12 cellular contexts compared by ENCODE assay signal in the genomic region with DNA sequence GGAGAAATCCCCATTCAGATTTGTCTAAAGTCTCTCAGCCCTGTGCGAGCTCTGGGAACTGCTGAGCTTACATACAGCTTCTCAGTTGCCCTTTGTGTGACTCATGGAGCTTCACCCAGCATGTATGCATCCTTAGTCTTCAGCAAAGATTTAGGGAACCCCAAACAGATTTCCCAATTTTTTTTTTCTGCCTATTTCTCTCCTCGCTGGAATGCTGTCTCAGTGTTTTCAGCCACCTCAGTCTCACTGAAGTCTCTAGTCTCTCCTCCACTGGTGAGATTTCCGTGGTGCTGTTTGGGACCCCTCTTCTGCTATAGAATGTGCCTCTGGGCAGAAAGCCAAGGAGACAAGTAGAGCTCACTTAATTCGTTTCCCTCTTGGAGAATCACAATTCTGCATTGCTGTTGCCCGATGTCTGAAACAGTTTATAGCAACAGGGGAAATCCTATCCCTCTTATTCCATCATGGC. TPM values are rescaled to one million over a fixed set of nuclear protein-coding genes. Genes with fewer than 3 reads are reported as not detected.
A peak's percentile ranks its signal among the peaks of the same experiment; 100 is the strongest.
DNase-seq lines count a peak whose midpoint lies in the region; ATAC-seq, FAIRE-seq and TF ChIP-seq lines count a peak whose summit lies in the region.
"Had no signal": no experiment of that assay in that cellular context is flagged by ENCODE, and none has a peak within 500 bp of the region (broad histone marks: within the 10 kb centered on the region; RNA-seq: fewer than 3 reads in every experiment).

No MANE protein-coding gene starts in this region.

- TF ChIP-seq CTCF in AG04450 (IDR thresholded peaks at IDR 0.05; ENCODE audit: low read depth, low read length) = no peak

- WGBS in HUES64 = 87% methylated on average over 5 of the region's 5 CpGs

- H3K4me3 ChIP-seq in AG04450 (ENCODE audit: low read depth, low read length) = peak overlapping the region; percentile 18
- H3K4me3 ChIP-seq in HUES64 (ENCODE audit: low read length) = no peak overlapping the region
- H3K4me3 ChIP-seq in adipocyte (ENCODE audit: low read length) = no peak overlapping the region

- H3K9me3 ChIP-seq in AG04450 (ENCODE audit: control insufficient read depth, insufficient read depth, low read length) = peaks cover 7% of the 10 kb centered on the region; the same call in 1 of the 2 replicates
- H3K9me3 ChIP-seq in HUES64 (ENCODE audit: insufficient read depth, low read depth, low read length) = no peaks in the 10 kb centered on the region
- H3K9me3 ChIP-seq in adipocyte (ENCODE audit: control insufficient read depth, low read length) = no peaks in the 10 kb centered on the region

- H3K27me3 ChIP-seq in AG04450 (ENCODE audit: control insufficient read depth, insufficient read depth, low read length) (no peaks in the 10 kb centered on the region), HUES64 (ENCODE audit: insufficient read depth, low read length) (no peaks in the 10 kb centered on the region), adipocyte (replicated peaks; ENCODE audit: control insufficient read depth, insufficient read depth, low read length) (no peaks in the 10 kb centered on the region)

- FAIRE-seq in RCC 7860 (lab: Jason Lieb, UNC) = no peak
- FAIRE-seq: kidney, small intestine had no signal

- H3K9ac ChIP-seq in HUES64 (ENCODE audit: low read depth, low read length) (0 out of 2 replicates have a peak overlapping the region, but pooled peaks have one; percentile 3), adipocyte (ENCODE audit: low read length) (no peak overlapping the region)

- DNase-seq in AG04450 (ENCODE audit: low read depth, low spot score) (peak; percentile 55), adipocyte (ENCODE audit: low read depth) (peak; percentile 73), hepatic stellate cell (ENCODE audit: low spot score) (peak; percentile 45), T-helper 9 cell (no peak), RCC 7860 (ENCODE audit: low spot score) (no peak)
- DNase-seq: activated CD4-positive, alpha-beta T cell treated with anti-CD3 and anti-CD28 coated beads for 4 hours; CD4-positive, alpha-beta memory T cell; kidney; small intestine had no signal

- peaks cover 4% of the 10 kb centered on the region for H3K36me3 ChIP-seq in HUES64 (ENCODE audit: insufficient read depth, low read length)
- peaks cover 15% of the 10 kb centered on the region for H3K36me3 ChIP-seq in adipocyte (ENCODE audit: control insufficient read depth, insufficient read depth, low read length, severe bottlenecking)

- CTCF ChIA-PET in AG04450 (lab: Charles Lee) = interaction anchor here (0.5 to 1.6 kb wide), 3 partner anchors 32 to 112 kb away, joined by 3 to 6 read pairs (median 4); partner anchors contain the start of gene KPNA6

- ATAC-seq in GM18870 (IDR thresholded peaks at IDR 0.05; ENCODE audit: unreplicated experiment) = no peak
- ATAC-seq in GM18519 (IDR thresholded peaks at IDR 0.05; ENCODE audit: low FRiP score, unreplicated experiment) = no peak

- POLR2A ChIA-PET in AG04450 (lab: Yijun Ruan, JAX) = interaction anchor here (0.6 to 1.4 kb wide), 5 partner anchors 18 to 78 kb away, joined by 3 to 6 read pairs (median 3); partner anchors contain the start of genes TMEM39B and TXLNA

- peak overlapping the region; percentile 55 for H3K27ac ChIP-seq in AG04450 (ENCODE audit: low read depth, low read length)
- no peak overlapping the region for H3K27ac ChIP-seq in HUES64 (ENCODE audit: low read depth, low read length)

- H3K4me1 ChIP-seq in HUES64 (ENCODE audit: insufficient read depth, low read length) (no peaks in the 10 kb centered on the region; the same call in 1 of the 2 replicates), adipocyte (ENCODE audit: control insufficient read depth, insufficient read depth, low read length) (peaks cover 6% of the 10 kb centered on the region)

RNA-seq across cellular contexts. Expression of gene TXLNA, which starts 28.1 kb away (rescaled TPM):
- polyA plus RNA-seq in AG04450 (2011; rRNA removed) = 49.3 and 52.8 TPM in 2 replicates
- polyA minus RNA-seq in AG04450 (2011; rRNA and poly(A)+ RNA removed) = 68.6 and 71.2 TPM in 2 replicates
- polyA plus RNA-seq in HUES64 (2013, experiment 1 of 2) = 33.3 TPM
- 30.7 TPM for polyA plus RNA-seq in HUES64 (2013, experiment 2 of 2)

RNA-seq across cellular contexts. Expression of gene KPNA6, which starts 43.5 kb away (rescaled TPM):
- 45.9 and 54.4 TPM in 2 replicates for polyA plus RNA-seq in AG04450 (2011; rRNA removed)
- polyA minus RNA-seq in AG04450 (2011; rRNA and poly(A)+ RNA removed) = 60.1 and 62.1 TPM in 2 replicates
- 29.7 TPM for polyA plus RNA-seq in HUES64 (2013, experiment 1 of 2)
- polyA plus RNA-seq in HUES64 (2013, experiment 2 of 2) = 29.8 TPM

RNA-seq across cellular contexts. Expression of gene CCDC28B, which starts 49.0 kb away (rescaled TPM):
- polyA plus RNA-seq in AG04450 (2011; rRNA removed) = 17.6 and 20.8 TPM in 2 replicates
- polyA minus RNA-seq in AG04450 (2011; rRNA and poly(A)+ RNA removed) = 8.6 and 11.2 TPM in 2 replicates
- 17.3 TPM for polyA plus RNA-seq in HUES64 (2013, experiment 1 of 2)
- polyA plus RNA-seq in HUES64 (2013, experiment 2 of 2) = 21.7 TPM

RNA-seq across cellular contexts. Expression of gene IQCC, which starts 54.1 kb away (rescaled TPM):
- 1.2 and 1.3 TPM in 2 replicates for polyA plus RNA-seq in AG04450 (2011; rRNA removed)
- polyA minus RNA-seq in AG04450 (2011; rRNA and poly(A)+ RNA removed) = 1.00 and 1.4 TPM in 2 replicates
- polyA plus RNA-seq in HUES64 (2013, experiment 1 of 2) = 4.0 TPM
- 3.7 TPM for polyA plus RNA-seq in HUES64 (2013, experiment 2 of 2)

RNA-seq across cellular contexts. Expression of gene DCDC2B, which starts 57.5 kb away (rescaled TPM):
- not detected in 2 replicates for polyA plus RNA-seq in AG04450 (2011; rRNA removed)
- polyA minus RNA-seq in AG04450 (2011; rRNA and poly(A)+ RNA removed) = 0.09 TPM in 1 of 2 replicates, not detected in the other
- not detected for polyA plus RNA-seq in HUES64 (2013, experiment 1 of 2)
- polyA plus RNA-seq in HUES64 (2013, experiment 2 of 2) = not detected
- polyA plus RNA-seq: CD4-positive, alpha-beta memory T cell; small intestine had no signal

Comparison
In these comparisons a context has a peak if more than half of its experiments do, and no peak if none do; other contexts are left out.
1. DNase-seq: peak in AG04450 (single experiment), adipocyte (single experiment) and hepatic stellate cell (single experiment); none in T-helper 9 cell (single experiment) and RCC 7860 (single experiment).